12 cellular contexts compared by ENCODE assay signal in the genomic region with DNA sequence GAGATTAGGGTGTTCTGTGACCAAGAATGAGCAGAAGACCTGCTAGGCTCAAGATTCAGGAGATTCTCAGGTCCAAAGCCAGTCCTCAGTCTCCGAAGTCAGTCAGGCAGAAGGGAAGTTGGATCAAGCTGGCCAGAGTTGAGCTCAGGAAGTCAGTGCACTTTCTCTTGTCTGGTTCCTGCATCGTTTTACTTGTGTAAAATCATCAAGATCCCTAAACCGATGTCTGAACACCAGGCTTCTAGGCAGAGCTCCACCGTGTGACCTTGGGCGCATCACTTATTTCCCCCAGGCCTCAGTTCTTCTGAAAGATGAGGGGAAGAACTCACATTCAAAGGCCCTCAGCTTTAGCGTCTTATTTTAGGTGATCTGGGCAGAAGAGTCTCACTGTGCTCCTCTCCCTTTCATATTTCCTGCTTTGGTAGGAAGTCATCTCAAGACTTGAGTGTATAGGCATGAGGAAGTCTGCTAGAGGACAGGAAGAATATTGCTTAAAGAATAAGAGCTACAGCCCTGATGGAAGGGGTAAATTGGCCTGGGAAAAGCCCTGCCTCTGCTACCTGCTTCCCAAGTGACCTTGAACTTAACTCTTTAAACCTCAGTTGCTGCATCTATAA. TPM values are rescaled to one million over a fixed set of nuclear protein-coding genes. Genes with fewer than 3 reads are reported as not detected.
DNase-seq lines count a peak whose midpoint lies in the region; TF ChIP-seq lines count a peak whose summit lies in the region.
"Had no signal": no experiment of that assay in that cellular context is flagged by ENCODE, and none has a peak within 500 bp of the region (broad histone marks: within the 10 kb centered on the region; RNA-seq: fewer than 3 reads in every experiment).

No MANE protein-coding gene starts in this region.

- DNase-seq in ACHN (peak; percentile 15), GM23248 (no peak), lung microvascular endothelial cell (ENCODE audit: low read depth in 2 of 2) (peak; percentile 21 to 40), esophagus muscularis mucosa (ENCODE audit: extremely low spot score) (no peak), GM20000 (ENCODE audit: low spot score) (no peak), activated gamma-delta T cell (lab: John Stamatoyannopoulos, UW) (no peak)
- DNase-seq in activated T-cell treated with anti-CD3 and anti-CD28 coated beads, Interleukin-2, amount 50 U/mL, for 24 hours = no peak
- DNase-seq in stimulated activated CD4-positive, alpha-beta T cell treated with anti-CD3 and anti-CD28 coated beads, Interleukin-1b, Interleukin-23, amount 100 ng/mL, for 48 hours = no peak
- DNase-seq: cortex of kidney, DMS53, NCI-H2107 had no signal

- H3K36me3 Mint-ChIP-seq in activated T-cell treated with anti-CD3 and anti-CD28 coated beads, Interleukin-2, amount 50 U/mL, for 24 hours (ENCODE audit: low read depth) = no peaks in the 10 kb centered on the region

- no peak overlapping the region for H3K4me2 ChIP-seq in GM23248 (ENCODE audit: unreplicated experiment)

- peaks cover 87% of the 10 kb centered on the region for H3K4me1 ChIP-seq in GM23248 (ENCODE audit: insufficient read depth)
- H3K4me1 ChIP-seq in esophagus muscularis mucosa = peaks cover 30 to 73% (median 64%) of the 10 kb centered on the region in 4 donors

- H3K4me3 Mint-ChIP-seq in activated T-cell treated with anti-CD3 and anti-CD28 coated beads, Interleukin-2, amount 50 U/mL, for 24 hours = no peak overlapping the region
- H3K4me3 Mint-ChIP-seq: type B pancreatic cell had no signal

- no peaks in the 10 kb centered on the region for H3K36me3 ChIP-seq in GM23248 (ENCODE audit: low read depth)
- H3K36me3 ChIP-seq in esophagus muscularis mucosa = no peaks in the 10 kb centered on the region

- no peaks in the 10 kb centered on the region for H3K9me3 ChIP-seq in GM23248 (ENCODE audit: low read depth)
- H3K9me3 ChIP-seq in esophagus muscularis mucosa = no peaks in the 10 kb centered on the region

- H2AFZ ChIP-seq in GM23248 = no peak overlapping the region

- no peak for TF ChIP-seq EP300 in esophagus muscularis mucosa (IDR thresholded peaks at IDR 0.05)

- peak overlapping the region; percentile 87 for H3K27ac ChIP-seq in GM23248
- H3K27ac ChIP-seq in esophagus muscularis mucosa (replicated peaks in 1 of 4) = peak overlapping the region in 2 of 4 donors; percentile 7 to 25

- TF ChIP-seq CTCF in esophagus muscularis mucosa (IDR thresholded peaks at IDR 0.05) = no peak
- no peak for TF ChIP-seq CTCF in GM20000 (IDR thresholded peaks at IDR 0.05; ENCODE audit: extremely low read depth, missing control alignments)

- no peak for TF ChIP-seq POLR2A in esophagus muscularis mucosa (IDR thresholded peaks at IDR 0.05; ENCODE audit: low read depth)

- H3K4me3 ChIP-seq in GM23248 (no peak overlapping the region), esophagus muscularis mucosa (no peak overlapping the region)

- H3K27ac Mint-ChIP-seq in activated T-cell treated with anti-CD3 and anti-CD28 coated beads, Interleukin-2, amount 50 U/mL, for 24 hours = peak overlapping the region; percentile 84

- H3K9ac ChIP-seq in GM23248 = peak overlapping the region; percentile 60; the same call in 1 of the 2 replicates

- no peaks in the 10 kb centered on the region for H4K20me1 ChIP-seq in GM23248 (ENCODE audit: insufficient read depth)

- H3K27me3 ChIP-seq in GM23248 (replicated peaks; ENCODE audit: insufficient read depth) = no peaks in the 10 kb centered on the region
- H3K27me3 ChIP-seq in esophagus muscularis mucosa = no peaks in the 10 kb centered on the region

- 93 to 95% methylated on average over 6 of the region's 6 CpGs for WGBS in GM23248 (ENCODE audit: low coverage in 1 of 2, low lambda C conversion rate in 2 of 2, missing lambda C conversion rate in 2 of 2), 2 experiments
- WGBS in esophagus muscularis mucosa = 72% methylated on average over 6 of the region's 6 CpGs

- H3F3A ChIP-seq in GM23248 (ENCODE audit: insufficient read depth) = peaks cover 83% of the 10 kb centered on the region

- in situ Hi-C loops in ACHN (cut with HindIII; ENCODE audit: low pct_ligation_motif_present, low pct_unique_long_range_greater_than_20kb, low sequenced_read_pairs) (no loop called here), GM23248 (cut with MboI) (no loop called here)

- peaks cover 70% of the 10 kb centered on the region for H3K79me2 ChIP-seq in GM23248 (ENCODE audit: insufficient read depth)

- H3K9me2 ChIP-seq in GM23248 (ENCODE audit: insufficient read depth) = no peaks in the 10 kb centered on the region

- intact Hi-C loops in esophagus muscularis mucosa (cut with DNase I) = no loop called here

- no peaks in the 10 kb centered on the region for H3K27me3 Mint-ChIP-seq in activated T-cell treated with anti-CD3 and anti-CD28 coated beads, Interleukin-2, amount 50 U/mL, for 24 hours
- H3K27me3 Mint-ChIP-seq: type B pancreatic cell had no signal

- no peaks in the 10 kb centered on the region for H3K9me3 Mint-ChIP-seq in activated T-cell treated with anti-CD3 and anti-CD28 coated beads, Interleukin-2, amount 50 U/mL, for 24 hours

- H3K4me1 Mint-ChIP-seq in activated T-cell treated with anti-CD3 and anti-CD28 coated beads, Interleukin-2, amount 50 U/mL, for 24 hours (ENCODE audit: low read depth) = peaks cover 73% of the 10 kb centered on the region

RNA-seq across cellular contexts. Expression of gene NF2, which starts 20.2 kb away (rescaled TPM):
- 109 and 111 TPM in 2 replicates for total RNA-seq in GM23248 (2014; rRNA removed; shearing (Covaris generic))
- polyA plus RNA-seq in GM23248 (2016; fragmentation: Nextera tagmentation; extraction: Ambion mirVana) = 62.9 and 71.8 TPM in 2 replicates
- 36.6 and 43.3 TPM in 2 replicates for total RNA-seq in lung microvascular endothelial cell
- total RNA-seq in esophagus muscularis mucosa = 10 to 100 TPM; 34.5 to 47.3 (median 42.0) TPM

RNA-seq across cellular contexts. Expression of gene NIPSNAP1, which starts 42.7 kb away (rescaled TPM):
- 32.0 and 47.2 TPM in 2 replicates for total RNA-seq in GM23248 (2014; rRNA removed; shearing (Covaris generic))
- 39.3 and 40.5 TPM in 2 replicates for polyA plus RNA-seq in GM23248 (2016; fragmentation: Nextera tagmentation; extraction: Ambion mirVana)
- total RNA-seq in lung microvascular endothelial cell (14.9 and 35.1 TPM in 2 replicates), esophagus muscularis mucosa (10 to 100 TPM in 2 of 4 donors, 1 to 10 TPM in 2; 5.6 to 17.7 (median 10.8) TPM)

Comparison
In these comparisons a context has a peak if more than half of its experiments do, and no peak if none do; other contexts are left out.
1. DNase-seq: peak in ACHN (single experiment) and lung microvascular endothelial cell (2 of 2); none in GM23248 (single experiment), activated T-cell treated with anti-CD3 and anti-CD28 coated beads, Interleukin-2, amount 50 U/mL, for 24 hours (single experiment), esophagus muscularis mucosa (single experiment), stimulated activated CD4-positive, alpha-beta T cell treated with anti-CD3 and anti-CD28 coated beads, Interleukin-1b, Interleukin-23, amount 100 ng/mL, for 48 hours (single experiment), GM20000 (single experiment) and activated gamma-delta T cell (single experiment).